10 cellular contexts compared by ENCODE assay signal in genomic region chr6:148835920-148836441, GRCh38.
A peak's percentile ranks its signal among the peaks of the same experiment; 100 is the strongest.
DNase-seq lines count a peak whose midpoint lies in the region; ATAC-seq and TF ChIP-seq lines count a peak whose summit lies in the region.
"Had no signal": no experiment of that assay in that cellular context is flagged by ENCODE, and none has a peak within 500 bp of the region (broad histone marks: within the 10 kb centered on the region; RNA-seq: fewer than 3 reads in every experiment).

No MANE protein-coding gene starts in this region.

- intact Hi-C loops in IMR-90 (cut with micrococcal nuclease), result loop anchor here (10.0 kb wide), 1 partner anchor 261 kb away; no protein-coding TSS in a partner anchor

- CTCF ChIA-PET in IMR-90 (lab: Yijun Ruan, JAX), result no interaction called here

- H4K91ac ChIP-seq in IMR-90 (ENCODE audit: insufficient read depth, low read depth, low read length), result no peak overlapping the region

- in situ Hi-C loops in IMR-90 (cut with MboI; ENCODE audit: low sequenced_read_pairs) (no loop called here), KBM-7 (cut with MboI; ENCODE audit: low pct_unique_long_range_greater_than_20kb, low sequenced_read_pairs) (no loop called here)

- no peak overlapping the region for H3K9ac ChIP-seq in IMR-90 (ENCODE audit: low read depth, low read length)

- no peak overlapping the region for H2AK9ac ChIP-seq in IMR-90 (replicated peaks; ENCODE audit: low read depth, low read length, poor library complexity)

- H3K27me3 Mint-ChIP-seq in central memory CD8-positive, alpha-beta T cell, result no peaks in the 10 kb centered on the region

- H4K8ac ChIP-seq in IMR-90 (ENCODE audit: low read depth in 2 of 2, low read length in 2 of 2), result peak overlapping the region in 1 of 2 experiments; percentile 1; a peak in 1 of 4 replicates

- dilution Hi-C loops in IMR-90 (cut with HindIII; ENCODE audit: low sequenced_read_pairs, unreplicated experiment), result no loop called here

- no peak overlapping the region for H3K18ac ChIP-seq in IMR-90 (ENCODE audit: low read depth, low read length)

- peaks cover 6% of the 10 kb centered on the region for H3K4me1 ChIP-seq in IMR-90 (ENCODE audit: control insufficient read depth, insufficient read depth, low read length)

- no peak overlapping the region for H3K14ac ChIP-seq in IMR-90 (replicated peaks; ENCODE audit: low read depth, low read length)

- no peak overlapping the region for H2AFZ ChIP-seq in IMR-90 (replicated peaks; ENCODE audit: low read length, poor library complexity)

- peak overlapping the region; percentile 39; the same call in 1 of the 2 replicates for H3K4ac ChIP-seq in IMR-90 (ENCODE audit: low read depth, low read length)

- no peak overlapping the region for H2BK15ac ChIP-seq in IMR-90 (ENCODE audit: low read depth, low read length)

- H3K27ac ChIP-seq in IMR-90 (ENCODE audit: insufficient read depth, low read length), result no peak overlapping the region

- H3K79me1 ChIP-seq in IMR-90 (ENCODE audit: low read depth in 1 of 2, low read length in 2 of 2), result peaks cover 12 to 32% of the 10 kb centered on the region in 2 experiments; a peak in 3 of 4 replicates

- no CpG with 5 or more reads among the region's 7 CpGs for WGBS in IMR-90 (ENCODE audit: extremely low coverage in 2 of 2, insufficient read length in 1 of 2), 2 experiments

- no peak for TF ChIP-seq CTCF in IMR-90 (conservative IDR thresholded peaks at IDR 0.05; ENCODE audit: low read depth, low read length)

- no peak overlapping the region for H2AK5ac ChIP-seq in IMR-90 (ENCODE audit: low read depth, low read length)

- no peaks in the 10 kb centered on the region for H3K27me3 ChIP-seq in IMR-90 (ENCODE audit: control insufficient read depth, insufficient read depth, low read length)

- ATAC-seq in IMR-90 (ENCODE audit: low read depth), result peak; percentile 71
- no peak for ATAC-seq in central memory CD8-positive, alpha-beta T cell (replicated peaks; ENCODE audit: extremely low read depth, poor library complexity, severe bottlenecking)

- peak overlapping the region; percentile 35; the same call in 1 of the 2 replicates for H2BK120ac ChIP-seq in IMR-90 (ENCODE audit: low read depth, low read length)

- no peaks in the 10 kb centered on the region for H3K36me3 ChIP-seq in IMR-90 (ENCODE audit: control insufficient read depth, insufficient read depth, low read length)

- POLR2A ChIA-PET in IMR-90 (lab: Charles Lee; ENCODE audit: unreplicated experiment), result no interaction called here

- H3K4me3 ChIP-seq in IMR-90 (ENCODE audit: insufficient read depth, low read depth, low read length), result no peak overlapping the region

- H3K36me3 Mint-ChIP-seq in central memory CD8-positive, alpha-beta T cell (ENCODE audit: insufficient read depth), result peaks cover 4% of the 10 kb centered on the region

- H3K9me1 ChIP-seq in IMR-90 (ENCODE audit: insufficient read depth, low read length), result peaks cover 7% of the 10 kb centered on the region

- no peak overlapping the region for H3K56ac ChIP-seq in IMR-90 (ENCODE audit: extremely low read depth, insufficient read depth, low read length)

- peak overlapping the region; percentile 36 for H3K4me3 Mint-ChIP-seq in central memory CD8-positive, alpha-beta T cell

- BruUV-seq in IMR-90 (replicated peaks; lab: Mats Ljungman, UMichigan), result no TSS peak

- peaks cover 24% of the 10 kb centered on the region for H3K4me1 Mint-ChIP-seq in central memory CD8-positive, alpha-beta T cell

- no peak overlapping the region for H3K27ac Mint-ChIP-seq in central memory CD8-positive, alpha-beta T cell (ENCODE audit: low read depth)

- H2BK5ac ChIP-seq in IMR-90 (ENCODE audit: low read depth, low read length, poor library complexity, severe bottlenecking), result no peak overlapping the region

- peak overlapping the region; percentile 16; the same call in 1 of the 2 replicates for H3K4me2 ChIP-seq in IMR-90 (ENCODE audit: low read depth, low read length)

- no peak for TF ChIP-seq POLR2A in IMR-90 (IDR thresholded peaks at IDR 0.05; ENCODE audit: low read depth, low read length)

- no peak for TF ChIP-seq RAD21 in IMR-90 (IDR thresholded peaks at IDR 0.05; ENCODE audit: low read length)

- H3K23ac ChIP-seq in IMR-90 (ENCODE audit: low read depth, low read length), result no peak overlapping the region

- peaks cover 25% of the 10 kb centered on the region; the same call in 1 of the 2 replicates for H4K20me1 ChIP-seq in IMR-90 (ENCODE audit: insufficient read depth, low read length)

- peak overlapping the region; percentile 51; the same call in 1 of the 2 replicates for H2BK20ac ChIP-seq in IMR-90 (ENCODE audit: low read depth, low read length)

- no peak overlapping the region for H4K5ac ChIP-seq in IMR-90 (ENCODE audit: low read depth, low read length)

- DNase-seq in activated CD8-positive, alpha-beta memory T cell treated with anti-CD3 and anti-CD28 coated beads, Interleukin-2, amount 50 U/mL, for 48 hours, result peak; percentile 56
- no peak for DNase-seq in activated CD8-positive, alpha-beta memory T cell treated with anti-CD3 and anti-CD28 coated beads, Interleukin-2, amount 50 U/mL, for 4 hours
- DNase-seq in IMR-90, result peak; percentile 96
- no peak for DNase-seq in central memory CD8-positive, alpha-beta T cell (ENCODE audit: low spot score in 2 of 2)
- peak; percentile 13 to 30 for DNase-seq in stimulated activated CD4-positive, alpha-beta T cell treated with anti-CD3 and anti-CD28 coated beads, Interleukin-4, amount 100 ng/mL, for 48 hours (ENCODE audit: low read depth in 2 of 2)
- DNase-seq in HPDE6-E6E7 (ENCODE audit: extremely low spot score), result no peak
- DNase-seq in KBM-7, result no peak
- DNase-seq in Kasumi-1 (lab: John Stamatoyannopoulos, UW), result no peak
- DNase-seq: amygdala, C1 segment of cervical spinal cord had no signal

- H3K9me3 Mint-ChIP-seq in central memory CD8-positive, alpha-beta T cell, result no peaks in the 10 kb centered on the region

- H3K9me3 ChIP-seq in IMR-90 (ENCODE audit: control insufficient read depth, insufficient read depth, low read length), result no peaks in the 10 kb centered on the region

TF ChIP-seq in IMR-90, 13 proteins besides CTCF, POLR2A, EP300 and RAD21:
- TF ChIP-seq CEBPB (IDR thresholded peaks at IDR 0.05; ENCODE audit: low read depth, low read length), result peak; percentile 62
- no peak for TF ChIP-seq MXI1 (IDR thresholded peaks at IDR 0.05; ENCODE audit: borderline replicate concordance, low read depth, low read length)
- TF ChIP-seq BHLHE40 (IDR thresholded peaks at IDR 0.05; ENCODE audit: low read depth, low read length), result peak; percentile 24; the same call in 1 of the 2 replicates
- no peak for TF ChIP-seq RCOR1 (IDR thresholded peaks at IDR 0.05; ENCODE audit: insufficient replicate concordance, low read length)
- TF ChIP-seq SMC3 (IDR thresholded peaks at IDR 0.05; ENCODE audit: low read depth, low read length), result no peak
- TF ChIP-seq MAZ (IDR thresholded peaks at IDR 0.05; ENCODE audit: borderline replicate concordance, low read depth, low read length), result no peak
- no peak for TF ChIP-seq ELK1 (IDR thresholded peaks at IDR 0.05; ENCODE audit: borderline replicate concordance, low read depth, low read length)
- no peak for TF ChIP-seq NFE2L2 (IDR thresholded peaks at IDR 0.05; ENCODE audit: low read depth, low read length)
- peak; percentile 52; the same call in 1 of the 2 replicates for TF ChIP-seq FOS (IDR thresholded peaks at IDR 0.05; ENCODE audit: low read depth, low read length)

Comparison
In these comparisons a context has a peak if more than half of its experiments do, and no peak if none do; other contexts are left out.
1. DNase-seq: peak in activated CD8-positive, alpha-beta memory T cell treated with anti-CD3 and anti-CD28 coated beads, Interleukin-2, amount 50 U/mL, for 48 hours (single experiment), IMR-90 (single experiment) and stimulated activated CD4-positive, alpha-beta T cell treated with anti-CD3 and anti-CD28 coated beads, Interleukin-4, amount 100 ng/mL, for 48 hours (2 of 2); none in activated CD8-positive, alpha-beta memory T cell treated with anti-CD3 and anti-CD28 coated beads, Interleukin-2, amount 50 U/mL, for 4 hours (single experiment), central memory CD8-positive, alpha-beta T cell (0 of 2), HPDE6-E6E7 (single experiment), KBM-7 (single experiment) and Kasumi-1 (0 of 2).